9 cellular contexts compared by ENCODE assay signal in the genomic region with DNA sequence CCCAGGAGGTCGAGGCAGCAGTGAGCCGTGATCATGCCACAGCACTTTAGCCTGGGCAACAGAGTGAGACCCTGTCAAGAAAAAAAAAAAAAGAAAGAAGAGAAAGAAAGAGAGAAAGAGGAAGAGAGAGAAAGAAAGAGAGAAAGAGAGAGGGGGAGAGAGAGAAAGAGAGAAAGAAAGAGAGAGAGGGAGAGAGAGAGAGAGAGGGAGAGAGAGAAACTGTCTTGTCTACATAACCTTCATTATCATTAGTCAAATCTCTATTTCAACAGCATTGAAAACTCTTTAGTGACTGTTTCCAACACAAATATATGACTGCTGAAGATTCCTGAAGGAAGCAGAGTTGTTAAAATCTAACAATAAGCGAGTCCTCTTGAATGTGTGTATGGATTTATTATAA.
"Had no signal": no experiment of that assay in that cellular context is flagged by ENCODE, and none has a peak within 500 bp of the region (broad histone marks: within the 10 kb centered on the region; RNA-seq: fewer than 3 reads in every experiment).

No MANE protein-coding gene starts in this region.

- H3K36me3 ChIP-seq: HAP-1 had no signal

- DNase-seq: H7, KBM-7 had no signal

- H3K4me2 ChIP-seq: GM23338, KMS-11 had no signal

- H3K9ac ChIP-seq: KMS-11 had no signal

- H3K36me3 Mint-ChIP-seq: IgD-negative memory B cell had no signal

- FAIRE-seq: HepG2 had no signal

- H3K4me3 ChIP-seq: GM23338, HAP-1 had no signal

- H3K4me1 ChIP-seq: HAP-1 had no signal

- H3K27ac ChIP-seq: HL-60, KMS-11 had no signal

- H2AFZ ChIP-seq: GM23338 had no signal

- H3K4me3 Mint-ChIP-seq: GM23338, IgD-negative memory B cell had no signal

- H3K9me3 Mint-ChIP-seq: GM23338 had no signal

- H3K27ac Mint-ChIP-seq: IgD-negative memory B cell had no signal

- H3K9me3 ChIP-seq: HAP-1 had no signal

- ATAC-seq: GM23338, HCT116, HepG2 had no signal
